Comparison of ENCODE assay signal across 8 cellular contexts in the genomic region with DNA sequence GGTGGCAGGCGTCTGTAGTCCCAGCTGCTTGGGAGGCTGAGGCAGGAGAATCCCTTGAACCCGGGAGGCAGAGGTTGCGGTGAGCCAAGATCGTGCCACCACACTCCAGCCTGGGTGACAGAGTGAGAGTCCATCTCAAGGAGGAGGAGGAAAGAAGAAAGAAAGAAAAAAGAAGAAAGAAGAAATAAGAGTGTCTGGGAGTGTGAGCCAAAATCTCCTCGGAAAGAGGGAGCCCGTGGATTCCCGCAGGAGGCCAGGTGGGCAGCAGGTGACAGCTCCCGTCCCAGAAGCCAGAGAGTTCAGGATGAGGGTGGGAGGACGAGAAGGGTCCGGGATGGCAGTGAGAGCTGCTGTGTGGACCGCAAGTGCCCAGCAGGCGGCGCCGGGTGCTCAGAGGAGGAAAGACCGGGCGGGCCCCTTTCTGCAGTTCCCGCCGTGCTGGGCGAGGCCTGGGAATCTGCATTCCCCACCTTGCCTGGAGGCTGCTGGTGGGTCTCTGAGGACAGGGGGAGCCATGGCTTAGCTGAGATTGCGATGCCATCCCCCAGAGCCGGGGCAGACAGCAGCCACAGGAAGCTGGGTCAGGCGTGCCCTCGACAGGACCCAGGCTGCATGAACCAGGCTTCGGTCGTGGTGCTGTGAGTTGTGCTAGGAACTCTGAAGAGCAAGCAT. TPM values are rescaled to one million over a fixed set of nuclear protein-coding genes. Genes with fewer than 3 reads are reported as not detected.
DNase-seq lines count a peak whose midpoint lies in the region; ATAC-seq, FAIRE-seq and TF ChIP-seq lines count a peak whose summit lies in the region.

No MANE protein-coding gene starts in this region.

- ATAC-seq in activated T-cell treated with anti-CD3 and anti-CD28 coated beads, Interleukin-2, amount 50 U/mL, for 4 hours, result peak; percentile 94 to 96
- ATAC-seq in thoracic aorta (ENCODE audit: insufficient number of reproducible peaks, low FRiP score, low read depth) (peak; percentile 40), HG02870 (IDR thresholded peaks at IDR 0.05; ENCODE audit: unreplicated experiment) (no peak)

- H3K27me3 ChIP-seq in neuronal stem cell (ENCODE audit: control insufficient read depth in 3 of 3, insufficient read depth in 3 of 3, low read depth in 1 of 3, low read length in 3 of 3), result peaks cover 0 to 2% (median 0%) of the 10 kb centered on the region in 3 experiments
- H3K27me3 ChIP-seq in thoracic aorta (replicated peaks; ENCODE audit: insufficient read depth), result no peaks in the 10 kb centered on the region

- DNase-seq in HTR-8/SVneo (ENCODE audit: insufficient read length, low spot score) (peak; percentile 85), fibroblast of gingiva (ENCODE audit: low read depth) (peak; percentile 51), neuronal stem cell (ENCODE audit: low spot score) (peak; percentile 46), thoracic aorta (ENCODE audit: low spot score) (no peak)
- DNase-seq in activated T-cell treated with anti-CD3 and anti-CD28 coated beads, Interleukin-2, amount 50 U/mL, for 4 hours, result peak; percentile 64

- FAIRE-seq in HTR-8/SVneo (lab: Jason Lieb, UNC), result no peak

- no peak overlapping the region for H2BK5ac ChIP-seq in neuronal stem cell (ENCODE audit: low read length)

- H3K4ac ChIP-seq in neuronal stem cell (ENCODE audit: low read length), result no peak overlapping the region

- no peak overlapping the region for H3K27ac ChIP-seq in neuronal stem cell (replicated peaks; ENCODE audit: low read length)
- no peak overlapping the region for H3K27ac ChIP-seq in thoracic aorta

- H4K91ac ChIP-seq in neuronal stem cell (ENCODE audit: low read depth, low read length, poor library complexity), result no peak overlapping the region

- no peaks in the 10 kb centered on the region for H3K9me3 Mint-ChIP-seq in activated T-cell treated with anti-CD3 and anti-CD28 coated beads, Interleukin-2, amount 50 U/mL, for 4 hours

- H2AK5ac ChIP-seq in neuronal stem cell (ENCODE audit: low read depth, low read length), result peak overlapping the region; percentile 85

- H3K18ac ChIP-seq in neuronal stem cell (ENCODE audit: low read length), result peak overlapping the region; percentile 72

- peaks cover 13% of the 10 kb centered on the region for H3K27me3 Mint-ChIP-seq in activated T-cell treated with anti-CD3 and anti-CD28 coated beads, Interleukin-2, amount 50 U/mL, for 4 hours (ENCODE audit: low read depth)

- H2AFZ ChIP-seq in neuronal stem cell (ENCODE audit: low read length), result peak overlapping the region; percentile 56

- H3K36me3 Mint-ChIP-seq in activated T-cell treated with anti-CD3 and anti-CD28 coated beads, Interleukin-2, amount 50 U/mL, for 4 hours (ENCODE audit: insufficient read depth), result no peaks in the 10 kb centered on the region

- no peak overlapping the region for H4K8ac ChIP-seq in neuronal stem cell (ENCODE audit: low read depth, low read length)

- H3K9me3 ChIP-seq in neuronal stem cell (replicated peaks in 1 of 2; ENCODE audit: control insufficient read depth in 2 of 2, insufficient read depth in 1 of 2, low read depth in 1 of 2, low read length in 2 of 2) (peaks cover 0 to 3% of the 10 kb centered on the region in 2 donors), thoracic aorta (no peaks in the 10 kb centered on the region)

- H3K36me3 ChIP-seq in neuronal stem cell (replicated peaks in 1 of 2; ENCODE audit: control insufficient read depth in 2 of 2, insufficient read depth in 2 of 2, low read length in 2 of 2) (no peaks in the 10 kb centered on the region), thoracic aorta (no peaks in the 10 kb centered on the region)

- no peak overlapping the region for H3K9ac ChIP-seq in neuronal stem cell (ENCODE audit: low read depth, low read length, poor library complexity)

- H3K4me1 Mint-ChIP-seq in activated T-cell treated with anti-CD3 and anti-CD28 coated beads, Interleukin-2, amount 50 U/mL, for 4 hours (ENCODE audit: low read depth), result peaks cover 3% of the 10 kb centered on the region

- peak overlapping the region; percentile 0 for H3K23ac ChIP-seq in neuronal stem cell (ENCODE audit: low read depth, low read length, poor library complexity)

- peak overlapping the region; percentile 51 for H2BK12ac ChIP-seq in neuronal stem cell (ENCODE audit: low read length)

- no peak overlapping the region for H3K14ac ChIP-seq in neuronal stem cell (ENCODE audit: low read length)

- no peaks in the 10 kb centered on the region for H3K79me1 ChIP-seq in neuronal stem cell (ENCODE audit: low read depth, low read length)

- no peak overlapping the region for H3K4me3 ChIP-seq in neuronal stem cell (ENCODE audit: low read length in 2 of 2)
- H3K4me3 ChIP-seq in thoracic aorta, result no peak overlapping the region

- no CpG with 5 or more reads among the region's 25 CpGs for WGBS in neuronal stem cell (ENCODE audit: extremely low coverage in 2 of 2, insufficient read length in 2 of 2, insufficient replicate concordance in 1 of 2), 2 donors

- H2BK120ac ChIP-seq in neuronal stem cell (ENCODE audit: low read depth, low read length), result peak overlapping the region; percentile 0

- no peak overlapping the region for H3K4me3 Mint-ChIP-seq in activated T-cell treated with anti-CD3 and anti-CD28 coated beads, Interleukin-2, amount 50 U/mL, for 4 hours

- TF ChIP-seq CTCF in GM12872 (IDR thresholded peaks at IDR 0.05; ENCODE audit: insufficient read depth, low read depth, low read length) (peak; percentile 98), thoracic aorta (IDR thresholded peaks at IDR 0.05) (peak; percentile 82)

- H3K4me2 ChIP-seq in neuronal stem cell (ENCODE audit: insufficient read depth, low read length, poor library complexity, severe bottlenecking), result no peak overlapping the region

- peak overlapping the region; percentile 80 for H2BK15ac ChIP-seq in neuronal stem cell (ENCODE audit: low read length)

- peaks cover 0 to 2% of the 10 kb centered on the region in 2 donors for H3K4me1 ChIP-seq in neuronal stem cell (ENCODE audit: control insufficient read depth in 2 of 2, insufficient read depth in 1 of 2, low read depth in 1 of 2, low read length in 2 of 2)
- peaks cover 0 to 3% of the 10 kb centered on the region in 2 donors for H3K4me1 ChIP-seq in thoracic aorta (ENCODE audit: control insufficient read depth in 1 of 2, low read depth in 2 of 2)

TF ChIP-seq in PFSK-1, 5 proteins besides CTCF, POLR2A, EP300 and RAD21:
- no peak for TF ChIP-seq TAF1 (IDR thresholded peaks at IDR 0.05; ENCODE audit: borderline replicate concordance, insufficient read depth, low read length)
- TF ChIP-seq, protein P1, sequence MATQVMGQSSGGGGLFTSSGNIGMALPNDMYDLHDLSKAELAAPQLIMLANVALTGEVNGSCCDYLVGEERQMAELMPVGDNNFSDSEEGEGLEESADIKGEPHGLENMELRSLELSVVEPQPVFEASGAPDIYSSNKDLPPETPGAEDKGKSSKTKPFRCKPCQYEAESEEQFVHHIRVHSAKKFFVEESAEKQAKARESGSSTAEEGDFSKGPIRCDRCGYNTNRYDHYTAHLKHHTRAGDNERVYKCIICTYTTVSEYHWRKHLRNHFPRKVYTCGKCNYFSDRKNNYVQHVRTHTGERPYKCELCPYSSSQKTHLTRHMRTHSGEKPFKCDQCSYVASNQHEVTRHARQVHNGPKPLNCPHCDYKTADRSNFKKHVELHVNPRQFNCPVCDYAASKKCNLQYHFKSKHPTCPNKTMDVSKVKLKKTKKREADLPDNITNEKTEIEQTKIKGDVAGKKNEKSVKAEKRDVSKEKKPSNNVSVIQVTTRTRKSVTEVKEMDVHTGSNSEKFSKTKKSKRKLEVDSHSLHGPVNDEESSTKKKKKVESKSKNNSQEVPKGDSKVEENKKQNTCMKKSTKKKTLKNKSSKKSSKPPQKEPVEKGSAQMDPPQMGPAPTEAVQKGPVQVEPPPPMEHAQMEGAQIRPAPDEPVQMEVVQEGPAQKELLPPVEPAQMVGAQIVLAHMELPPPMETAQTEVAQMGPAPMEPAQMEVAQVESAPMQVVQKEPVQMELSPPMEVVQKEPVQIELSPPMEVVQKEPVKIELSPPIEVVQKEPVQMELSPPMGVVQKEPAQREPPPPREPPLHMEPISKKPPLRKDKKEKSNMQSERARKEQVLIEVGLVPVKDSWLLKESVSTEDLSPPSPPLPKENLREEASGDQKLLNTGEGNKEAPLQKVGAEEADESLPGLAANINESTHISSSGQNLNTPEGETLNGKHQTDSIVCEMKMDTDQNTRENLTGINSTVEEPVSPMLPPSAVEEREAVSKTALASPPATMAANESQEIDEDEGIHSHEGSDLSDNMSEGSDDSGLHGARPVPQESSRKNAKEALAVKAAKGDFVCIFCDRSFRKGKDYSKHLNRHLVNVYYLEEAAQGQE (IDR thresholded peaks at IDR 0.05; ENCODE audit: insufficient read depth in 1 of 2, low read depth in 2 of 2, low read length in 2 of 2), result no peak
- peak; percentile 39 for TF ChIP-seq FOXP2 (optimal IDR thresholded peaks at IDR 0.05; ENCODE audit: borderline replicate concordance, extremely low read depth, extremely low read length, insufficient read depth)
- no peak for TF ChIP-seq POLR2AphosphoS5 (IDR thresholded peaks at IDR 0.05; ENCODE audit: low read depth, low read length)
- no peak for TF ChIP-seq SIN3A (IDR thresholded peaks at IDR 0.05; ENCODE audit: borderline replicate concordance, insufficient read depth, low read length)

RNA-seq across cellular contexts. Expression of a gene that starts 17.1 kb away (rescaled TPM):
- polyA plus RNA-seq in PFSK-1 (2012; ENCODE audit: insufficient read length, low read depth), result 0.60 TPM
- total RNA-seq in activated T-cell treated with anti-CD3 and anti-CD28 coated beads, Interleukin-2, amount 50 U/mL, for 4 hours, result under 1 TPM in 1 of 3 donors, not detected in 2; 0.03 TPM
- polyA plus RNA-seq in neuronal stem cell (2013, experiment 1 of 2), result 0.04 TPM
- polyA plus RNA-seq in neuronal stem cell (2013, experiment 2 of 2), result 0.01 TPM
- total RNA-seq in thoracic aorta, result 1 to 10 TPM; 1.4 to 3.7 TPM

RNA-seq across cellular contexts. Expression of a gene that starts 39.1 kb away (rescaled TPM):
- polyA plus RNA-seq in PFSK-1 (2012; ENCODE audit: insufficient read length, low read depth), result 215 TPM
- total RNA-seq in activated T-cell treated with anti-CD3 and anti-CD28 coated beads, Interleukin-2, amount 50 U/mL, for 4 hours, result 10 to 100 TPM; 13.4 to 17.3 (median 15.2) TPM
- polyA plus RNA-seq in neuronal stem cell (2013, experiment 1 of 2), result 136 TPM
- polyA plus RNA-seq in neuronal stem cell (2013, experiment 2 of 2), result 133 TPM
- 10 to 100 TPM; 58.6 to 69.3 TPM for total RNA-seq in thoracic aorta
